Comparison of ENCODE assay signal across 25 cellular contexts in genomic region chr15:94709319-94709718, GRCh38.
"Had no signal": no experiment of that assay in that cellular context is flagged by ENCODE, and none has a peak within 500 bp of the region (broad histone marks: within the 10 kb centered on the region; RNA-seq: fewer than 3 reads in every experiment).

No MANE protein-coding gene starts in this region.

- H3K4me1 ChIP-seq: breast epithelium, colonic mucosa had no signal

- H3K27ac ChIP-seq: ascending aorta, breast epithelium, cardiac muscle cell, colonic mucosa, epithelial cell of prostate, esophagus squamous epithelium, gastroesophageal sphincter had no signal

- ATAC-seq: activated T-helper 17 cell treated with anti-CD3 and anti-CD28 coated beads, Interleukin-2, amount 50 U/mL, for 72 hours; gastroesophageal sphincter had no signal

- H3K9me3 ChIP-seq: ascending aorta, breast epithelium, colonic mucosa, esophagus squamous epithelium, gastroesophageal sphincter had no signal

- H3K4me3 ChIP-seq: ascending aorta, breast epithelium, cardiac muscle cell, colonic mucosa, esophagus squamous epithelium, gastroesophageal sphincter had no signal

- H3K36me3 ChIP-seq: ascending aorta, breast epithelium, cardiac muscle cell, colonic mucosa, esophagus squamous epithelium, gastroesophageal sphincter had no signal

- H3K27me3 ChIP-seq: ascending aorta, breast epithelium, cardiac muscle cell, colonic mucosa, esophagus squamous epithelium, gastroesophageal sphincter had no signal

- DNase-seq: activated CD4-positive, alpha-beta memory T cell treated with anti-CD3 and anti-CD28 coated beads, Interleukin-2, amount 10 ng/mL, durations not matched to agents 7 days and 5 days; activated CD4-positive, alpha-beta T cell treated with anti-CD3 and anti-CD28 coated beads for 1 hour; activated CD4-positive, alpha-beta T cell treated with anti-CD3 and anti-CD28 coated beads for 4 hours; activated CD4-positive, alpha-beta T cell treated with anti-CD3 and anti-CD28 coated beads, Interleukin-2, amount 10 ng/mL, durations not matched to agents 7 days and 5 days; activated CD4-positive, alpha-beta T cell treated with anti-CD3 and anti-CD28 coated beads, Interleukin-2, amount 50 U/mL, for 4 hours; activated CD8-positive, alpha-beta memory T cell treated with anti-CD3 and anti-CD28 coated beads, Interleukin-2, amount 50 U/mL, for 48 hours; activated effector memory CD4-positive, alpha-beta T cell treated with Interleukin-2 at 50 U/mL for 16 hours; activated gamma-delta T cell treated with Interleukin-2 at 50 U/mL for 16 hours; activated naive CD4-positive, alpha-beta T cell treated with Interleukin-2 at 50 U/mL for 16 hours; activated naive CD8-positive, alpha-beta T cell treated with anti-CD3 and anti-CD28 coated beads, Interleukin-2, amount 10 ng/mL, durations not matched to agents 7 days and 5 days; activated T-cell treated with anti-CD3 and anti-CD28 coated beads for 4 hours; activated T-cell treated with anti-CD3 and anti-CD28 coated beads, Interleukin-2, amount 50 U/mL, for 24 hours; central memory CD4-positive, alpha-beta T cell; cerebellar nuclear complex; colonic mucosa; effector CD8-positive, alpha-beta T cell; esophagus squamous epithelium; foreskin melanocyte; T-helper 2 cell had no signal
